In genomic region chr1:115558275-115558674, GRCh38 we compare ENCODE assay signal across 26 cellular contexts.
"Had no signal": no experiment of that assay in that cellular context is flagged by ENCODE, and none has a peak within 500 bp of the region (broad histone marks: within the 10 kb centered on the region; RNA-seq: fewer than 3 reads in every experiment).

No MANE protein-coding gene starts in this region.

- H3K4me3 Mint-ChIP-seq: stimulated activated effector memory CD8-positive, alpha-beta T cell treated with anti-CD3 and anti-CD28 coated beads, Interleukin-12 subunit alpha, Interleukin-12 subunit beta, amount 100 ng/mL, for 72 hours; stimulated activated naive B cell treated with anti-CD40 and anti-IgM and Interleukin-4, amounts not matched to agents 10 μg/mL and 1 μg/mL and 100 μg/mL, for 72 hours; stimulated activated naive CD8-positive, alpha-beta T cell treated with anti-CD3 and anti-CD28 coated beads, Interleukin-15, amount 100 ng/mL, for 72 hours; stimulated activated naive CD8-positive, alpha-beta T cell treated with anti-CD3 and anti-CD28 coated beads, Interleukin-15, Interleukin-2, amounts not matched to agents 100 ng/mL and 50 ng/mL, for 24 hours; type B pancreatic cell had no signal

- ATAC-seq: stimulated activated effector memory CD8-positive, alpha-beta T cell treated with anti-CD3 and anti-CD28 coated beads, Interleukin-12 subunit alpha, Interleukin-12 subunit beta, amount 100 ng/mL, for 72 hours; stimulated activated naive B cell treated with anti-CD40 and anti-IgM and Interleukin-4, amounts not matched to agents 10 μg/mL and 1 μg/mL and 100 μg/mL, for 72 hours; stimulated activated naive CD8-positive, alpha-beta T cell treated with anti-CD3 and anti-CD28 coated beads, Interleukin-15, amount 100 ng/mL, for 72 hours; stimulated activated naive CD8-positive, alpha-beta T cell treated with anti-CD3 and anti-CD28 coated beads, Interleukin-15, Interleukin-2, amounts not matched to agents 100 U/mL and 50 U/mL, for 24 hours; upper lobe of right lung had no signal

- H3K9me3 Mint-ChIP-seq: stimulated activated effector memory CD8-positive, alpha-beta T cell treated with anti-CD3 and anti-CD28 coated beads, Interleukin-12 subunit alpha, Interleukin-12 subunit beta, amount 100 ng/mL, for 72 hours; type B pancreatic cell had no signal

- H3K27me3 ChIP-seq: testis, thyroid gland, tibial nerve, upper lobe of left lung, vagina had no signal

- H3K4me1 ChIP-seq: stomach, suprapubic skin, testis, thyroid gland, tibial artery, tibial nerve, transverse colon, upper lobe of left lung, upper lobe of right lung, uterus, vagina had no signal

- H3K27ac Mint-ChIP-seq: stimulated activated effector memory CD8-positive, alpha-beta T cell treated with anti-CD3 and anti-CD28 coated beads, Interleukin-12 subunit alpha, Interleukin-12 subunit beta, amount 100 ng/mL, for 72 hours; stimulated activated naive B cell treated with anti-CD40 and anti-IgM and Interleukin-4, amounts not matched to agents 10 μg/mL and 1 μg/mL and 100 μg/mL, for 72 hours; stimulated activated naive CD8-positive, alpha-beta T cell treated with anti-CD3 and anti-CD28 coated beads, Interleukin-15, amount 100 ng/mL, for 72 hours; stimulated activated naive CD8-positive, alpha-beta T cell treated with anti-CD3 and anti-CD28 coated beads, Interleukin-15, Interleukin-2, amounts not matched to agents 100 ng/mL and 50 ng/mL, for 24 hours; type B pancreatic cell had no signal

- DNase-seq: stimulated activated CD4-positive, alpha-beta T cell treated with anti-CD3 and anti-CD28 coated beads, Interleukin-2, amount 100 ng/mL, for 48 hours; stimulated activated CD4-positive, alpha-beta T cell treated with anti-CD3 and anti-CD28 coated beads, Interleukin-4, amount 100 ng/mL, for 1 hour; stimulated activated CD4-positive, alpha-beta T cell treated with anti-CD3 and anti-CD28 coated beads, Interleukin-4, amount 100 ng/mL, for 24 hours; stimulated activated CD4-positive, alpha-beta T cell treated with anti-CD3 and anti-CD28 coated beads, Interleukin-4, amount 100 ng/mL, for 4 hours; stimulated activated CD8-positive, alpha-beta memory T cell treated with anti-CD3 and anti-CD28 coated beads, Interleukin-4, amount 100 ng/mL, for 48 hours; stimulated activated naive B cell treated with anti-CD40 and anti-IgM and Interleukin-4, amounts not matched to agents 10 μg/mL and 1 μg/mL and 100 μg/mL, for 72 hours; stimulated activated naive CD4-positive, alpha-beta T cell; stimulated activated naive CD4-positive, alpha-beta T cell treated with Interleukin-2 at 50 U/mL for 16 hours; stimulated activated naive CD8-positive, alpha-beta T cell treated with anti-CD3 and anti-CD28 coated beads, Interleukin-15, amount 100 ng/mL, for 72 hours; stimulated activated naive CD8-positive, alpha-beta T cell treated with anti-CD3 and anti-CD28 coated beads, Interleukin-15, Interleukin-2, amounts not matched to agents 100 U/mL and 50 U/mL, for 24 hours; stomach; testis; thyroid gland; tibial artery; transverse colon; trophoblast cell; upper lobe of left lung; upper lobe of right lung; uterus had no signal

- H3K27ac ChIP-seq: stomach, suprapubic skin, testis, thoracic aorta, thyroid gland, tibial artery, tibial nerve, transverse colon, upper lobe of left lung, upper lobe of right lung, uterus, vagina had no signal

- H3K36me3 ChIP-seq: stomach, suprapubic skin, thoracic aorta, thyroid gland, tibial artery, tibial nerve, transverse colon, upper lobe of left lung, upper lobe of right lung, uterus, vagina had no signal

- H3K9me3 ChIP-seq: suprapubic skin, testis, thoracic aorta, thyroid gland, tibial artery, tibial nerve, transverse colon, upper lobe of left lung, upper lobe of right lung, uterus, vagina had no signal

- H3K4me3 ChIP-seq: stomach, suprapubic skin, testis, thoracic aorta, thyroid gland, tibial artery, tibial nerve, transverse colon, upper lobe of left lung, upper lobe of right lung, uterus, vagina had no signal

- H3K4me1 Mint-ChIP-seq: stimulated activated effector memory CD8-positive, alpha-beta T cell treated with anti-CD3 and anti-CD28 coated beads, Interleukin-12 subunit alpha, Interleukin-12 subunit beta, amount 100 ng/mL, for 72 hours; stimulated activated naive B cell treated with anti-CD40 and anti-IgM and Interleukin-4, amounts not matched to agents 10 μg/mL and 1 μg/mL and 100 μg/mL, for 72 hours had no signal

- H3K36me3 Mint-ChIP-seq: stimulated activated effector memory CD8-positive, alpha-beta T cell treated with anti-CD3 and anti-CD28 coated beads, Interleukin-12 subunit alpha, Interleukin-12 subunit beta, amount 100 ng/mL, for 72 hours; stimulated activated naive B cell treated with anti-CD40 and anti-IgM and Interleukin-4, amounts not matched to agents 10 μg/mL and 1 μg/mL and 100 μg/mL, for 72 hours; type B pancreatic cell had no signal
